8 cellular contexts compared by ENCODE assay signal in genomic region chr7:157276731-157277562, GRCh38. TPM values are rescaled to one million over a fixed set of nuclear protein-coding genes. Genes with fewer than 3 reads are reported as not detected.
DNase-seq lines count a peak whose midpoint lies in the region; ATAC-seq, FAIRE-seq and TF ChIP-seq lines count a peak whose summit lies in the region.

No MANE protein-coding gene starts in this region.

- H3K36me3 ChIP-seq in astrocyte (ENCODE audit: insufficient read depth, low read length) = no peaks in the 10 kb centered on the region

- peaks cover 7% of the 10 kb centered on the region for H3K36me3 Mint-ChIP-seq in astrocyte (ENCODE audit: low read depth, unreplicated experiment)
- peaks cover 2% of the 10 kb centered on the region for H3K36me3 Mint-ChIP-seq in neural crest cell (ENCODE audit: low read depth)

- peak overlapping the region; percentile 6 for H2AFZ ChIP-seq in astrocyte (ENCODE audit: low read depth, low read length)

- no peak for TF ChIP-seq CTCF in NB4 (IDR thresholded peaks at IDR 0.05; ENCODE audit: low read depth, low read length)
- no peak for TF ChIP-seq CTCF in astrocyte (IDR thresholded peaks at IDR 0.05; ENCODE audit: insufficient read depth, low read depth, low read length)
- no peak for TF ChIP-seq CTCF in neural crest cell (conservative IDR thresholded peaks at IDR 0.05)

- no peak for FAIRE-seq in astrocyte (lab: Jason Lieb, UNC)

- H3K9me3 Mint-ChIP-seq in astrocyte (ENCODE audit: unreplicated experiment) (no peaks in the 10 kb centered on the region), neural crest cell (no peaks in the 10 kb centered on the region)

- H3K4me1 ChIP-seq in astrocyte (ENCODE audit: insufficient read depth, low read length) = peaks cover 34% of the 10 kb centered on the region

- H3K9ac ChIP-seq in astrocyte (ENCODE audit: low read length) = peak overlapping the region; percentile 17

- DNase-seq in NCI-H2196 (lab: John Stamatoyannopoulos, UW; ENCODE audit: unreplicated experiment) (peak; percentile 17), NCI-H2196 treated with DMSO at 0.1 percent for 48 hours (lab: John Stamatoyannopoulos, UW; ENCODE audit: unreplicated experiment) (no peak), NB4 (ENCODE audit: low read depth) (peak; percentile 64), astrocyte (ENCODE audit: low read depth) (no peak), neural crest cell (ENCODE audit: low read depth, low spot score) (no peak), putamen (ENCODE audit: low spot score) (no peak)

- H3K4me3 ChIP-seq in NB4 (ENCODE audit: low read depth, low read length) (no peak overlapping the region), astrocyte (ENCODE audit: insufficient read depth, low read depth, low read length) (no peak overlapping the region)

- H3K27ac Mint-ChIP-seq in astrocyte (ENCODE audit: unreplicated experiment) = peak overlapping the region; percentile 41
- H3K27ac Mint-ChIP-seq in neural crest cell (ENCODE audit: unreplicated experiment) = no peak overlapping the region

- H3K9me3 ChIP-seq in astrocyte (ENCODE audit: insufficient read depth, low read depth, low read length) = no peaks in the 10 kb centered on the region

- peak overlapping the region; percentile 26 for H3K4me2 ChIP-seq in astrocyte (ENCODE audit: low read length)

- no peak for ATAC-seq in HG03025 (IDR thresholded peaks at IDR 0.05; ENCODE audit: low FRiP score, unreplicated experiment)
- ATAC-seq in GM19452 (IDR thresholded peaks at IDR 0.05; ENCODE audit: unreplicated experiment) = no peak

- no peaks in the 10 kb centered on the region for H3K27me3 Mint-ChIP-seq in astrocyte (ENCODE audit: low read depth, unreplicated experiment)
- H3K27me3 Mint-ChIP-seq in neural crest cell (ENCODE audit: low read depth) = no peaks in the 10 kb centered on the region

- H3K4me1 Mint-ChIP-seq in astrocyte (ENCODE audit: low read depth, unreplicated experiment) (peaks cover 14% of the 10 kb centered on the region), neural crest cell (no peaks in the 10 kb centered on the region)

- H4K20me1 ChIP-seq in astrocyte (ENCODE audit: insufficient read depth, low read length) = no peaks in the 10 kb centered on the region

- no peak for TF ChIP-seq POLR2A in NB4 (IDR thresholded peaks at IDR 0.05; ENCODE audit: extremely low read depth, insufficient read length)

- H3K27ac ChIP-seq in astrocyte (ENCODE audit: low read depth, low read length) = peak overlapping the region; percentile 32

- no peaks in the 10 kb centered on the region for H3K79me2 ChIP-seq in astrocyte (ENCODE audit: insufficient read depth, low read length)

- H3K4me3 Mint-ChIP-seq in astrocyte (ENCODE audit: unreplicated experiment) = no peak overlapping the region
- peak overlapping the region; percentile 36 for H3K4me3 Mint-ChIP-seq in neural crest cell

- H3K27me3 ChIP-seq in astrocyte (ENCODE audit: insufficient read depth, low read length) = no peaks in the 10 kb centered on the region

RNA-seq across cellular contexts. Expression of gene DNAJB6, which starts 59.9 kb away (rescaled TPM):
- total RNA-seq in astrocyte (158 and 179 TPM in 2 replicates), neural crest cell (102 and 107 TPM in 2 replicates)

Comparison
In these comparisons a context has a peak if more than half of its experiments do, and no peak if none do; other contexts are left out.
1. DNase-seq: peak in NCI-H2196 (single experiment) and NB4 (single experiment); none in NCI-H2196 treated with DMSO at 0.1 percent for 48 hours (single experiment), astrocyte (single experiment), neural crest cell (single experiment) and putamen (single experiment).